16 cellular contexts compared by ENCODE assay signal in the genomic region with DNA sequence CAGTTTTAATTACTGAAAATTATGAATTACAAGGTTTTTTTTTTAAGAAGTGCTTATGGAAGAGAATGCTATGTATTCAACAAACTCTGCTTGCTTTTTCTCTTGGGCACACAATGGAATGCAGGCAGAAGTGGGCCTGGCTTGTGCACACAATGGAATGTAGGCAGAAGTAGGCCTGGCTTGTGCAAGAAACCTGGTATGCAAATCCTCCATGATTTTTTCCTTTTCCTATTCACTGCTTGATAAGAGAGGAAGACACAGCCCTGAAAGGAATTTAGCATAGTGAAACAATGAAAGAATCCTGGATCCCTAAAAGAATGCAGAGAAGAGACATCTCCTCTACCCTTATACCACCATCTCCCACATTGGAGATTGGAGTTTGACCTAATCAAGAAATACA.
DNase-seq lines count a peak whose midpoint lies in the region; TF ChIP-seq lines count a peak whose summit lies in the region.
"Had no signal": no experiment of that assay in that cellular context is flagged by ENCODE, and none has a peak within 500 bp of the region (broad histone marks: within the 10 kb centered on the region; RNA-seq: fewer than 3 reads in every experiment).

No MANE protein-coding gene starts in this region.

- no peak overlapping the region for H3K4me3 Mint-ChIP-seq in mesothelial cell of epicardium

- no peaks in the 10 kb centered on the region for H3K27me3 ChIP-seq in NT2/D1 (ENCODE audit: insufficient read depth, insufficient read length)

- no peak overlapping the region for H3K9ac ChIP-seq in NT2/D1 (ENCODE audit: insufficient read length, low read depth)

- no peak overlapping the region for H3K4me3 ChIP-seq in NT2/D1 (ENCODE audit: insufficient read length, low read depth)
- H3K4me3 ChIP-seq in fibroblast of pulmonary artery (replicated peaks; ENCODE audit: low read depth, low read length): no peak overlapping the region

- no peaks in the 10 kb centered on the region for H3K4me1 ChIP-seq in NT2/D1 (ENCODE audit: insufficient read depth, insufficient read length)

- H3K4me1 Mint-ChIP-seq in mesothelial cell of epicardium: peaks cover 37% of the 10 kb centered on the region

- no peak for TF ChIP-seq CTCF in fibroblast of pulmonary artery (IDR thresholded peaks at IDR 0.05; ENCODE audit: low read length, missing control alignments)
- TF ChIP-seq CTCF in mesothelial cell of epicardium (IDR thresholded peaks at IDR 0.05; ENCODE audit: unreplicated experiment): no peak

- H3K27ac Mint-ChIP-seq in mesothelial cell of epicardium: peak overlapping the region; percentile 84
- H3K27ac Mint-ChIP-seq: activated naive CD4-positive, alpha-beta T cell treated with anti-CD3 and anti-CD28 coated beads, Interleukin-2, amount 50 U/mL, for 72 hours had no signal

- no peaks in the 10 kb centered on the region for H3K27me3 Mint-ChIP-seq in mesothelial cell of epicardium (ENCODE audit: low read depth)

- H3K9me3 ChIP-seq in NT2/D1 (ENCODE audit: insufficient read depth, low read length): no peaks in the 10 kb centered on the region

- H3K9me3 Mint-ChIP-seq in mesothelial cell of epicardium: peaks cover 2% of the 10 kb centered on the region
- H3K9me3 Mint-ChIP-seq: activated naive CD4-positive, alpha-beta T cell treated with anti-CD3 and anti-CD28 coated beads, Interleukin-2, amount 50 U/mL, for 72 hours had no signal

- peak; percentile 22 for DNase-seq in AG20443 (ENCODE audit: low spot score)
- peak; percentile 6 for DNase-seq in NT2/D1 (ENCODE audit: low read depth, low spot score)
- peak; percentile 60 for DNase-seq in fibroblast of pulmonary artery (ENCODE audit: low read depth)
- no peak for DNase-seq in mesothelial cell of epicardium (ENCODE audit: low spot score in 2 of 2, unreplicated experiment in 2 of 2)
- no peak for DNase-seq in NCI-H1092 treated with DMSO at 0.1 percent for 48 hours (lab: John Stamatoyannopoulos, UW)
- DNase-seq in NCI-H345 treated with DMSO at 0.1 percent for 48 hours (lab: John Stamatoyannopoulos, UW; ENCODE audit: unreplicated experiment): no peak
- no peak for DNase-seq in dedifferentiated amniotic fluid mesenchymal stem cell (ENCODE audit: extremely low spot score)
- no peak for DNase-seq in activated gamma-delta T cell (lab: John Stamatoyannopoulos, UW)
- DNase-seq: activated CD4-positive, alpha-beta T cell treated with anti-CD3 and anti-CD28 coated beads for 48 hours; erythroblast; head of caudate nucleus; KBM-7; NCI-H1105 treated with DMSO at 0.1 percent for 48 hours; NCI-H2227 treated with DMSO at 0.1 percent for 48 hours; SHP77 treated with DMSO at 0.1 percent for 48 hours had no signal

- H3K36me3 Mint-ChIP-seq in mesothelial cell of epicardium: no peaks in the 10 kb centered on the region
- H3K36me3 Mint-ChIP-seq: activated naive CD4-positive, alpha-beta T cell treated with anti-CD3 and anti-CD28 coated beads, Interleukin-2, amount 50 U/mL, for 72 hours had no signal

- H3K36me3 ChIP-seq in NT2/D1 (ENCODE audit: insufficient read depth, insufficient read length, low read length): no peaks in the 10 kb centered on the region

Comparison
In these comparisons a context has a peak if more than half of its experiments do, and no peak if none do; other contexts are left out.
1. DNase-seq: peak in AG20443 (single experiment), NT2/D1 (single experiment) and fibroblast of pulmonary artery (single experiment); none in mesothelial cell of epicardium (0 of 2), NCI-H1092 treated with DMSO at 0.1 percent for 48 hours (single experiment), NCI-H345 treated with DMSO at 0.1 percent for 48 hours (single experiment), dedifferentiated amniotic fluid mesenchymal stem cell (single experiment) and activated gamma-delta T cell (single experiment).